1 cellular context compared by ENCODE assay signal in the genomic region with DNA sequence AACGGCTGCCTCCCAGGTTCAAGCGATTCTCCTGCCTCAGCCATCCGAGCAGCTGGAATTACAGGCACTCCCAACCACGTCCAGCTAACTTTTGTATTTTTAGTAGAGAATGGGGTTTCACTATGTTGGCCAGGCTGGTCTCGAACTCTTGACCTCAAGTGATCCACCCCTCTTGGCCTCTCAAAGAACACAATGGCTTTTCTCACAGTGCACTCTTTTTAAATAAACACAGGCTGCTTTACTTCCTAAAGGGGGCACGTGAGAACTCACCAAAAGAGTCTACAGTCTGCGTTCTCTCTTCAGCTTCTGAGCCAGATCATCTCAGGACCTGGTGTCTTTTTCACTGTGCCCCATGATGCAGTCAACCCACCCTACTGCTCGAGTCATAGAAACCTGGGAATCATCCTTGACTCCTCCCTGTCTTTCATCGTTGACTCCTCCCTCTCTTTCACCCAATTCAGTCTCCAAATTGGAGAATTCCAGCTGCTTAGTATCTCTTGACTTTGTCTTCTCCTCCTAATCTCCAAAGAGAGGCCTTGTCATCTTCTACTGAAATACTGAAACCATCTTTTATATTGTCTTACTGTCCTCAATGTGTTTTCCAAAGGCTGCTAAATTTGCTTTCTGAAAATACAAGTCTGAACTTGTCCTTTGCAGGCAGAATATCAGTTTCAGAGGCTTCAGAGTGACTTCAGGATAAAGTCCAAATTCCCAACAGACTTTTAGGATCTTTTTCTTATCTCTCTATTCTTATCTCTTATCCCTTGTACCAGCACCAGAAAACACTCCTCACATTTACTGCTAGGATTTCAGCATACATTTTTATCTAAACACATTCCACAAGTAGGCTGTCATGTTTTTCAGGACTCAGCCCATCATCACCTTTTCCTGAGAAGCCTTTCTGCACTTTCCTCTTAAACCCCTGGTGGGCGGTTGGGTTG.
TF ChIP-seq lines count a peak whose summit lies in the region.

No MANE protein-coding gene starts in this region.

TF ChIP-seq in HepG2, 621 proteins besides CTCF, POLR2A, EP300 and RAD21 (continued from another document and continues in another):
- TF ChIP-seq HMGXB4 (CRISPR knock-in tag; IDR thresholded peaks at IDR 0.05; ENCODE audit: borderline replicate concordance in 1 of 2, low read depth in 1 of 2) (0 out of 4 replicates have a peak, but pooled peaks of 1 of the 2 experiments have one; percentile 28), NR2F2 (IDR thresholded peaks at IDR 0.05; ENCODE audit: borderline replicate concordance, low read depth) (no peak), ZNF589 (CRISPR knock-in tag; conservative IDR thresholded peaks at IDR 0.05) (no peak), MLLT10 (CRISPR knock-in tag; IDR thresholded peaks at IDR 0.05) (no peak), ZNF30 (CRISPR knock-in tag; IDR thresholded peaks at IDR 0.05) (no peak), TFDP2 (CRISPR knock-in tag; IDR thresholded peaks at IDR 0.05) (no peak), KDM4B (CRISPR knock-in tag; IDR thresholded peaks at IDR 0.05) (no peak), HCFC1 (IDR thresholded peaks at IDR 0.05; ENCODE audit: low read depth, low read length) (no peak), ZNF343 (CRISPR knock-in tag; IDR thresholded peaks at IDR 0.05) (no peak), ZBTB49 (CRISPR knock-in tag; IDR thresholded peaks at IDR 0.05; ENCODE audit: borderline replicate concordance) (no peak), IKZF4 (CRISPR knock-in tag; IDR thresholded peaks at IDR 0.05; ENCODE audit: borderline replicate concordance, low read depth, not compliant biosample characterization) (no peak), ZNF160 (CRISPR knock-in tag; IDR thresholded peaks at IDR 0.05) (no peak), ZNF17 (CRISPR knock-in tag; IDR thresholded peaks at IDR 0.05) (no peak), CBX2 (IDR thresholded peaks at IDR 0.05; ENCODE audit: low read depth, low read length) (no peak), CBX2 (CRISPR knock-in tag; IDR thresholded peaks at IDR 0.05; ENCODE audit: low read depth) (no peak), TAF1 (CRISPR knock-in tag; IDR thresholded peaks at IDR 0.05) (no peak), EHMT2 (IDR thresholded peaks at IDR 0.05; ENCODE audit: borderline replicate concordance, low read depth, low read length) (peak; percentile 67; the same call in 1 of the 2 replicates), ZFP62 (CRISPR knock-in tag; IDR thresholded peaks at IDR 0.05) (no peak), E2F2 (CRISPR knock-in tag; IDR thresholded peaks at IDR 0.05; ENCODE audit: borderline replicate concordance) (no peak), RAD51 (IDR thresholded peaks at IDR 0.05; ENCODE audit: borderline replicate concordance) (no peak), ZNF850 (CRISPR knock-in tag; conservative IDR thresholded peaks at IDR 0.05) (no peak), PAX8 (CRISPR knock-in tag; IDR thresholded peaks at IDR 0.05; ENCODE audit: borderline replicate concordance) (no peak), SKI (IDR thresholded peaks at IDR 0.05; ENCODE audit: partially characterized antibody) (no peak)
- TF ChIP-seq, protein P1, sequence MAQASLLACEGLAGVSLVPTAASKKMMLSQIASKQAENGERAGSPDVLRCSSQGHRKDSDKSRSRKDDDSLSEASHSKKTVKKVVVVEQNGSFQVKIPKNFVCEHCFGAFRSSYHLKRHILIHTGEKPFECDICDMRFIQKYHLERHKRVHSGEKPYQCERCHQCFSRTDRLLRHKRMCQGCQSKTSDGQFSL (CRISPR knock-in tag; IDR thresholded peaks at IDR 0.05), result no peak
- TF ChIP-seq, protein P2, sequence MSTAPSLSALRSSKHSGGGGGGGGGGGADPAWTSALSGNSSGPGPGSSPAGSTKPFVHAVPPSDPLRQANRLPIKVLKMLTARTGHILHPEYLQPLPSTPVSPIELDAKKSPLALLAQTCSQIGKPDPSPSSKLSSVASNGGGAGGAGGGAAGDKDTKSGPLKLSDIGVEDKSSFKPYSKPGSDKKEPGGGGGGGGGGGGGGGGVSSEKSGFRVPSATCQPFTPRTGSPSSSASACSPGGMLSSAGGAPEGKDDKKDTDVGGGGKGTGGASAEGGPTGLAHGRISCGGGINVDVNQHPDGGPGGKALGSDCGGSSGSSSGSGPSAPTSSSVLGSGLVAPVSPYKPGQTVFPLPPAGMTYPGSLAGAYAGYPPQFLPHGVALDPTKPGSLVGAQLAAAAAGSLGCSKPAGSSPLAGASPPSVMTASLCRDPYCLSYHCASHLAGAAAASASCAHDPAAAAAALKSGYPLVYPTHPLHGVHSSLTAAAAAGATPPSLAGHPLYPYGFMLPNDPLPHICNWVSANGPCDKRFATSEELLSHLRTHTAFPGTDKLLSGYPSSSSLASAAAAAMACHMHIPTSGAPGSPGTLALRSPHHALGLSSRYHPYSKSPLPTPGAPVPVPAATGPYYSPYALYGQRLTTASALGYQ (CRISPR knock-in tag; IDR thresholded peaks at IDR 0.05), result no peak; the same call in 1 of the 2 replicates
- TF ChIP-seq, protein P3, sequence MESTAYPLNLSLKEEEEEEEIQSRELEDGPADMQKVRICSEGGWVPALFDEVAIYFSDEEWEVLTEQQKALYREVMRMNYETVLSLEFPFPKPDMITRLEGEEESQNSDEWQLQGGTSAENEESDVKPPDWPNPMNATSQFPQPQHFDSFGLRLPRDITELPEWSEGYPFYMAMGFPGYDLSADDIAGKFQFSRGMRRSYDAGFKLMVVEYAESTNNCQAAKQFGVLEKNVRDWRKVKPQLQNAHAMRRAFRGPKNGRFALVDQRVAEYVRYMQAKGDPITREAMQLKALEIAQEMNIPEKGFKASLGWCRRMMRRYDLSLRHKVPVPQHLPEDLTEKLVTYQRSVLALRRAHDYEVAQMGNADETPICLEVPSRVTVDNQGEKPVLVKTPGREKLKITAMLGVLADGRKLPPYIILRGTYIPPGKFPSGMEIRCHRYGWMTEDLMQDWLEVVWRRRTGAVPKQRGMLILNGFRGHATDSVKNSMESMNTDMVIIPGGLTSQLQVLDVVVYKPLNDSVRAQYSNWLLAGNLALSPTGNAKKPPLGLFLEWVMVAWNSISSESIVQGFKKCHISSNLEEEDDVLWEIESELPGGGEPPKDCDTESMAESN (CRISPR knock-in tag; conservative IDR thresholded peaks at IDR 0.05), result 0 out of 2 replicates have a peak, but pooled peaks have one; percentile 24
- TF ChIP-seq, protein P4, sequence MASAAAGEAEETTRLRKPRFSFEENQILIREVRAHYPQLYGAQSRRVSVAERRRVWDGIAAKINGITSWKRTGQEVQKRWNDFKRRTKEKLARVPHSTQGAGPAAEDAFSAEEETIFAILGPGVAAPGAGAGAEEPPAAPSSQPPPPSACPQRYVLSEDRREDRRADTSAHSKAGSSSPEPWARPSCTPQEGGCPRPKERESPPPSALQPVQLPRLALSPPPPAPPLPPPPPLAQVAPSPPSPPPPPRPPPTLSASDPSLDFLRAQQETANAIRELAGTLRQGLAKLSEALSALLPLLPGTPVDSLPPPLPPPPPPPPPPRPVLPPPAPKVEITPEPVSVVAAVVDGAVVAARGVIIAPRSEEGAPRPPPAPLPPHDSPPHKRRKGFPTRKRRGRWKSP (CRISPR knock-in tag; IDR thresholded peaks at IDR 0.05), result no peak
- TF ChIP-seq, protein P5, sequence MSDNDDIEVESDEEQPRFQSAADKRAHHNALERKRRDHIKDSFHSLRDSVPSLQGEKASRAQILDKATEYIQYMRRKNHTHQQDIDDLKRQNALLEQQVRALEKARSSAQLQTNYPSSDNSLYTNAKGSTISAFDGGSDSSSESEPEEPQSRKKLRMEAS (IDR thresholded peaks at IDR 0.05), result no peak
- TF ChIP-seq, protein P6, sequence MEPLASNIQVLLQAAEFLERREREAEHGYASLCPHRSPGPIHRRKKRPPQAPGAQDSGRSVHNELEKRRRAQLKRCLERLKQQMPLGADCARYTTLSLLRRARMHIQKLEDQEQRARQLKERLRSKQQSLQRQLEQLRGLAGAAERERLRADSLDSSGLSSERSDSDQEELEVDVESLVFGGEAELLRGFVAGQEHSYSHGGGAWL (CRISPR knock-in tag; IDR thresholded peaks at IDR 0.05), result no peak
- TF ChIP-seq, protein P7, sequence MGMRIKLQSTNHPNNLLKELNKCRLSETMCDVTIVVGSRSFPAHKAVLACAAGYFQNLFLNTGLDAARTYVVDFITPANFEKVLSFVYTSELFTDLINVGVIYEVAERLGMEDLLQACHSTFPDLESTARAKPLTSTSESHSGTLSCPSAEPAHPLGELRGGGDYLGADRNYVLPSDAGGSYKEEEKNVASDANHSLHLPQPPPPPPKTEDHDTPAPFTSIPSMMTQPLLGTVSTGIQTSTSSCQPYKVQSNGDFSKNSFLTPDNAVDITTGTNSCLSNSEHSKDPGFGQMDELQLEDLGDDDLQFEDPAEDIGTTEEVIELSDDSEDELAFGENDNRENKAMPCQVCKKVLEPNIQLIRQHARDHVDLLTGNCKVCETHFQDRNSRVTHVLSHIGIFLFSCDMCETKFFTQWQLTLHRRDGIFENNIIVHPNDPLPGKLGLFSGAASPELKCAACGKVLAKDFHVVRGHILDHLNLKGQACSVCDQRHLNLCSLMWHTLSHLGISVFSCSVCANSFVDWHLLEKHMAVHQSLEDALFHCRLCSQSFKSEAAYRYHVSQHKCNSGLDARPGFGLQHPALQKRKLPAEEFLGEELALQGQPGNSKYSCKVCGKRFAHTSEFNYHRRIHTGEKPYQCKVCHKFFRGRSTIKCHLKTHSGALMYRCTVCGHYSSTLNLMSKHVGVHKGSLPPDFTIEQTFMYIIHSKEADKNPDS (CRISPR knock-in tag; IDR thresholded peaks at IDR 0.05), result 0 out of 2 replicates have a peak, but pooled peaks have one; percentile 21
- TF ChIP-seq, protein P8, sequence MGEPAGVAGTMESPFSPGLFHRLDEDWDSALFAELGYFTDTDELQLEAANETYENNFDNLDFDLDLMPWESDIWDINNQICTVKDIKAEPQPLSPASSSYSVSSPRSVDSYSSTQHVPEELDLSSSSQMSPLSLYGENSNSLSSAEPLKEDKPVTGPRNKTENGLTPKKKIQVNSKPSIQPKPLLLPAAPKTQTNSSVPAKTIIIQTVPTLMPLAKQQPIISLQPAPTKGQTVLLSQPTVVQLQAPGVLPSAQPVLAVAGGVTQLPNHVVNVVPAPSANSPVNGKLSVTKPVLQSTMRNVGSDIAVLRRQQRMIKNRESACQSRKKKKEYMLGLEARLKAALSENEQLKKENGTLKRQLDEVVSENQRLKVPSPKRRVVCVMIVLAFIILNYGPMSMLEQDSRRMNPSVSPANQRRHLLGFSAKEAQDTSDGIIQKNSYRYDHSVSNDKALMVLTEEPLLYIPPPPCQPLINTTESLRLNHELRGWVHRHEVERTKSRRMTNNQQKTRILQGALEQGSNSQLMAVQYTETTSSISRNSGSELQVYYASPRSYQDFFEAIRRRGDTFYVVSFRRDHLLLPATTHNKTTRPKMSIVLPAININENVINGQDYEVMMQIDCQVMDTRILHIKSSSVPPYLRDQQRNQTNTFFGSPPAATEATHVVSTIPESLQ (CRISPR knock-in tag; conservative IDR thresholded peaks at IDR 0.05), result no peak
